In the genomic region with DNA sequence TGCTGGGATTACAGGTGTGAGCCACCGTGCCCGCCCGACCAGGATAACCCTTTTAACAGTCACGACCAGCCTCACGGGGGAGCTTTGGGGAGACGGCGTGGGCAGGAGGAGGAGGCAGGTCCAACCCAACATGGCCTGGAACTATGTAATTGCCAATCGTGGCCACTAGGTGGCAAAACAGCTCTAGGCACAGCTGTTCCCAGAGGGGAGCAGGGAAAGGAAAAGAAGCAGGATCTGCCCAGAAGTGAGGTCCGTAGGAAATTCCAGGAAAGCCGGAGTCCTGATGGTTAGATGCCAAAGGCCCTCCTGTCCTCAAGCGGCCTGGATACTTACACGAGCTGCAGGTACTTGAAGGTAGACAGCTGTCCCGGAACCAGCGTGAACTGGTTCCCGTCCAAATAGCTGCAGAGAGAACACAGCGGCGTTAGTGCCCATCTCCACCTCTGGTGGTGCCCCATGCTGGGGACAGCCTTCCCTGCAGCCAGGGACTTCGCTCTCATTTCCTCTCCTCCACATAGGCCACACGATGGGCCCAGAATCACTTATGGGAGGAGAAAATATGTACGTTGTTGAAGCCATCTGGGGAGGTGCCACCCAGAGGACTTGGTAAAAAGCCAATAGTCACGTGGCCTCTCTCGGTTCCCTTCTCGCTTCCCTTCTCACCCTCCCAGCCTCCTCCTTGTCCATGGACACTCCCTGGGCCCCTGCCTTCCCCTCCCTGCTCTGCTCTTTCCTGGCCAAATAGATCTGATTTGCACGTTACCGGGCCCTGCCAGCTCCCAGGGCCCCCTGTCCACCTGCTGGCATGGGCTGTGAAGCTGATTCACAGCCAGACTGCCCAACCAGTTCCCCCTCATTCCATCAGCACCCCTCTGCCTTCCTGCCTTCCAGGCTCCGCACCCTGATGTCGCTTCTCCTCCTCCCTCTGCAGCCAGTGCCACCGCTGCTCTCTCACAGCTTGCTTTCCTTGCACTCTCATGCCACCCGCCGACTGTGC, we compare ENCODE assay signal across 8 cellular contexts.
DNase-seq lines count a peak whose midpoint lies in the region; ATAC-seq, FAIRE-seq and TF ChIP-seq lines count a peak whose summit lies in the region.

No MANE protein-coding gene starts in this region.

- H3K27me3 Mint-ChIP-seq in activated CD8-positive, alpha-beta T cell treated with anti-CD3 and anti-CD28 coated beads for 36 hours, result peaks cover 8% of the 10 kb centered on the region

- no peak for TF ChIP-seq POLR2A in H1 (IDR thresholded peaks at IDR 0.05; ENCODE audit: control extremely low read depth in 1 of 2, low read depth in 2 of 2, low read length in 2 of 2)

- no peak overlapping the region for H4K8ac ChIP-seq in H1 (ENCODE audit: extremely low read depth, insufficient read depth, low read length)

- H2AFZ ChIP-seq in ACC112 (ENCODE audit: low read length, unreplicated experiment), result peak overlapping the region; percentile 44
- 0 out of 2 replicates have a peak overlapping the region, but pooled peaks have one; percentile 22 for H2AFZ ChIP-seq in H1 (ENCODE audit: low read length)

- no peak overlapping the region for H2BK5ac ChIP-seq in H1 (ENCODE audit: low read depth, low read length)

- H3K9me3 Mint-ChIP-seq in activated CD8-positive, alpha-beta T cell treated with anti-CD3 and anti-CD28 coated beads for 36 hours, result no peaks in the 10 kb centered on the region

- H3K27ac ChIP-seq in ACC112 (ENCODE audit: low read depth, low read length), result no peak overlapping the region
- H3K27ac ChIP-seq in H1 (ENCODE audit: low read depth, low read length), result no peak overlapping the region

- H2BK20ac ChIP-seq in H1 (ENCODE audit: low read length), result peak overlapping the region; percentile 43; the same call in 1 of the 2 replicates

- no peak overlapping the region for H3K9ac ChIP-seq in H1 (replicated peaks in 1 of 4; ENCODE audit: extremely low read depth in 1 of 4, low read depth in 3 of 4, low read length in 3 of 4)

- CTCF ChIA-PET in activated CD8-positive, alpha-beta T cell treated with anti-CD3 and anti-CD28 coated beads for 36 hours (lab: Charles Lee), result interaction anchor here (0.6 to 7.6 kb wide), 77 partner anchors 9 to 620 kb away, joined by 3 to 125 read pairs (median 4); no protein-coding TSS in a partner anchor
- CTCF ChIA-PET in H1 (lab: Charles Lee; ENCODE audit: partially characterized antibody), result interaction anchor here (0.6 to 9.9 kb wide), 49 partner anchors 8 to 432 kb away, joined by 3 to 129 read pairs (median 4); no protein-coding TSS in a partner anchor

- H3K56ac ChIP-seq in H1 (replicated peaks; ENCODE audit: insufficient read length, low read depth, low read length), result no peak overlapping the region

- H3K27ac Mint-ChIP-seq in activated CD8-positive, alpha-beta T cell treated with anti-CD3 and anti-CD28 coated beads for 36 hours, result no peak overlapping the region

- peak; percentile 73 for ATAC-seq in GM18907 (IDR thresholded peaks at IDR 0.05; ENCODE audit: unreplicated experiment)
- ATAC-seq in HG03521 (IDR thresholded peaks at IDR 0.05; ENCODE audit: unreplicated experiment), result peak; percentile 58
- ATAC-seq in activated CD8-positive, alpha-beta T cell treated with anti-CD3 and anti-CD28 coated beads for 36 hours, result peak; percentile 98

- peak overlapping the region; percentile 72; the same call in 1 of the 2 replicates for H2BK15ac ChIP-seq in H1 (ENCODE audit: low read length)

- no peaks in the 10 kb centered on the region for H3K36me3 Mint-ChIP-seq in activated CD8-positive, alpha-beta T cell treated with anti-CD3 and anti-CD28 coated beads for 36 hours (ENCODE audit: low read depth)

- no peaks in the 10 kb centered on the region for H3K79me1 ChIP-seq in H1 (ENCODE audit: low read depth, low read length)

- TF ChIP-seq RAD21 in H1 (IDR thresholded peaks at IDR 0.05 in 1 of 2, conservative IDR thresholded peaks at IDR 0.05 in 1 of 2; ENCODE audit: low read depth in 2 of 2, low read length in 2 of 2), result peak; percentile 81 to 90

- TF ChIP-seq CTCF in activated CD8-positive, alpha-beta T cell treated with anti-CD3 and anti-CD28 coated beads for 36 hours (IDR thresholded peaks at IDR 0.05), result peak; percentile 97
- TF ChIP-seq CTCF in H1 (IDR thresholded peaks at IDR 0.05; ENCODE audit: control extremely low read depth in 1 of 3, insufficient read depth in 1 of 3, low read depth in 1 of 3, low read length in 3 of 3), result peak; percentile 90 to 93 (median 90)

- no peaks in the 10 kb centered on the region for H3K9me3 ChIP-seq in H1 (ENCODE audit: insufficient read depth in 2 of 2, low read depth in 1 of 2, low read length in 1 of 2)

- H2BK12ac ChIP-seq in H1 (ENCODE audit: low read depth, low read length), result peak overlapping the region; percentile 12; the same call in 1 of the 2 replicates

- H3K4me3 ChIP-seq in ACC112 (ENCODE audit: low read depth, low read length) (peak overlapping the region; percentile 70), H1 (ENCODE audit: extremely low read depth in 1 of 4, insufficient read depth in 2 of 4, low read depth in 3 of 4, low read length in 4 of 4) (peak overlapping the region in 2 of 4 experiments; percentile 17 to 25; a peak in 2 of 8 replicates)

- peak; percentile 92 for FAIRE-seq in H1 (lab: Jason Lieb, UNC)

- H4K91ac ChIP-seq in H1 (replicated peaks; ENCODE audit: insufficient read length, low read length), result no peak overlapping the region

- H3K79me2 ChIP-seq in ACC112 (ENCODE audit: control insufficient read depth, insufficient read depth, low read length, unreplicated experiment) (no peaks in the 10 kb centered on the region), H1 (ENCODE audit: control insufficient read depth in 1 of 2, insufficient read depth in 2 of 2, low read length in 2 of 2) (no peaks in the 10 kb centered on the region)

- H3K4me1 Mint-ChIP-seq in activated CD8-positive, alpha-beta T cell treated with anti-CD3 and anti-CD28 coated beads for 36 hours (ENCODE audit: low read depth), result peaks cover 9% of the 10 kb centered on the region

- H2AK5ac ChIP-seq in H1 (ENCODE audit: low read depth, low read length), result no peak overlapping the region

- no peaks in the 10 kb centered on the region for H4K20me1 ChIP-seq in H1 (replicated peaks in 1 of 2; ENCODE audit: control insufficient read depth in 1 of 2, insufficient read depth in 2 of 2, low read length in 2 of 2)

- H3K27me3 ChIP-seq in ACC112 (ENCODE audit: insufficient read depth, low read length) (peaks cover 3% of the 10 kb centered on the region; the same call in 1 of the 2 replicates), H1 (replicated peaks in 1 of 4; ENCODE audit: control insufficient read depth in 3 of 4, extremely low read depth in 1 of 4, insufficient read depth in 3 of 4, low read length in 3 of 4) (no peaks in the 10 kb centered on the region; a peak in 1 of 7 replicates)

- WGBS in H1 (ENCODE audit: extremely low coverage in 1 of 2, insufficient coverage in 1 of 2, insufficient read length in 1 of 2, insufficient replicate concordance in 2 of 2, low coverage in 1 of 2, low lambda C conversion rate in 2 of 2, missing lambda C conversion rate in 1 of 2), 2 experiments, result 50% methylated on average over 29 of the region's 30 CpGs; no CpG with 5 or more reads in 1 of the 2 experiments

- H3K4me1 ChIP-seq in ACC112 (ENCODE audit: control insufficient read depth, insufficient read depth, low read length, unreplicated experiment) (no peaks in the 10 kb centered on the region), H1 (replicated peaks in 1 of 4; ENCODE audit: control insufficient read depth in 3 of 4, insufficient read depth in 4 of 4, low read length in 3 of 4) (peaks cover under 1 to 7% (median 4%) of the 10 kb centered on the region in 4 experiments; a peak in 6 of 7 replicates)

- H3K18ac ChIP-seq in H1 (ENCODE audit: extremely low read depth, low read length), result peak overlapping the region; percentile 75; the same call in 1 of the 2 replicates

- H3K23ac ChIP-seq in H1 (ENCODE audit: insufficient read length), result no peak overlapping the region

- H3K36me3 ChIP-seq in ACC112 (ENCODE audit: insufficient read depth, low read length), result no peaks in the 10 kb centered on the region
- H3K36me3 ChIP-seq in H1 (ENCODE audit: control insufficient read depth in 2 of 4, insufficient read depth in 4 of 4, low read length in 3 of 4), result no peaks in the 10 kb centered on the region

- intact Hi-C loops in activated CD8-positive, alpha-beta T cell treated with anti-CD3 and anti-CD28 coated beads for 36 hours (cut with micrococcal nuclease), result loop anchor here (10.0 kb wide), 1 partner anchor 203 kb away; the partner anchor contains the start of gene LCOR

- H3K4ac ChIP-seq in H1 (replicated peaks; ENCODE audit: insufficient read length, low read depth, low read length), result no peak overlapping the region

- POLR2A ChIA-PET in activated CD8-positive, alpha-beta T cell treated with anti-CD3 and anti-CD28 coated beads for 36 hours (lab: Charles Lee), result no interaction called here
- POLR2A ChIA-PET in H1 (lab: Charles Lee; ENCODE audit: partially characterized antibody), result interaction anchor here (1.2 kb wide), 1 partner anchor 16 kb away, joined by 3 read pairs; no protein-coding TSS in a partner anchor

- H3K4me3 Mint-ChIP-seq in activated CD8-positive, alpha-beta T cell treated with anti-CD3 and anti-CD28 coated beads for 36 hours, result peak overlapping the region; percentile 46

- peak overlapping the region; percentile 8 to 53; a peak in 3 of 4 replicates for H3K4me2 ChIP-seq in H1 (ENCODE audit: insufficient read depth in 1 of 2, low read depth in 2 of 2, low read length in 2 of 2)

- peak; percentile 77 for DNase-seq in NCI-H748 (lab: John Stamatoyannopoulos, UW; ENCODE audit: unreplicated experiment)
- peak; percentile 85 for DNase-seq in activated CD8-positive, alpha-beta T cell treated with anti-CD3 and anti-CD28 coated beads for 36 hours
- peak; percentile 83 to 94 for DNase-seq in H1 (ENCODE audit: low read depth in 1 of 2, low spot score in 2 of 2)
- DNase-seq in midbrain (lab: John Stamatoyannopoulos, UW), result peak; percentile 84
- DNase-seq in stimulated activated CD8-positive, alpha-beta memory T cell treated with anti-CD3 and anti-CD28 coated beads, Interleukin-15, amount 100 ng/mL, for 24 hours (ENCODE audit: low read depth), result peak; percentile 33

- no peak overlapping the region for H4K5ac ChIP-seq in H1 (ENCODE audit: insufficient read length, low read depth, low read length)

- TF ChIP-seq EP300 in H1 (IDR thresholded peaks at IDR 0.05; ENCODE audit: borderline replicate concordance in 1 of 2, low read depth in 2 of 2, low read length in 2 of 2), result no peak

- no peak overlapping the region for H3K14ac ChIP-seq in H1 (ENCODE audit: insufficient read length)

- H2BK120ac ChIP-seq in H1 (replicated peaks; ENCODE audit: low read depth, low read length), result no peak overlapping the region

- no peaks in the 10 kb centered on the region; the same call in 1 of the 2 replicates for H3K23me2 ChIP-seq in H1 (ENCODE audit: low read depth, low read length)

TF ChIP-seq in H1, 55 proteins besides CTCF, POLR2A, EP300 and RAD21 (continues in another document):
- no peak for TF ChIP-seq JUN (IDR thresholded peaks at IDR 0.05; ENCODE audit: low read depth, low read length)
- no peak for TF ChIP-seq SP4 (IDR thresholded peaks at IDR 0.05; ENCODE audit: low read length)
- peak in 1 of 2 experiments; percentile 45; a peak in 1 of 4 replicates for TF ChIP-seq SIN3A (conservative IDR thresholded peaks at IDR 0.05 in 1 of 2, IDR thresholded peaks at IDR 0.05 in 1 of 2; ENCODE audit: low read depth in 1 of 2, low read length in 2 of 2)
- TF ChIP-seq CREB1 (IDR thresholded peaks at IDR 0.05), result peak; percentile 6; the same call in 1 of the 2 replicates
- TF ChIP-seq BRCA1 (IDR thresholded peaks at IDR 0.05; ENCODE audit: low read depth, low read length), result no peak

Comparison
In these comparisons a context has a peak if more than half of its experiments do, and no peak if none do; other contexts are left out.
1. DNase-seq: peak in every context shown above with its lines; median percentile 88 in H1; 85 in activated CD8-positive, alpha-beta T cell treated with anti-CD3 and anti-CD28 coated beads for 36 hours; 84 in midbrain; 77 in NCI-H748; 33 in stimulated activated CD8-positive, alpha-beta memory T cell treated with anti-CD3 and anti-CD28 coated beads, Interleukin-15, amount 100 ng/mL, for 24 hours.